8 cellular contexts compared by ENCODE assay signal in genomic region chr2:113240150-113240914, GRCh38. TPM values are rescaled to one million over a fixed set of nuclear protein-coding genes. Genes with fewer than 3 reads are reported as not detected.
DNase-seq lines count a peak whose midpoint lies in the region; ATAC-seq and TF ChIP-seq lines count a peak whose summit lies in the region.

No MANE protein-coding gene starts in this region.

- peak overlapping the region in 4 of 11 experiments; percentile 8 to 76 (median 62); a peak in 7 of 22 replicates for H3K27ac ChIP-seq in BLaER1 treated with 17β-estradiol and CSF1 and Interleukin-3, amounts not matched to agents 10 nM and 100 nM
- H3K27ac ChIP-seq in adrenal gland = peak overlapping the region; percentile 88 to 97 (median 92)
- peak overlapping the region; percentile 64 for H3K27ac ChIP-seq in left ventricle myocardium inferior (replicated peaks)

- intact Hi-C loops in adrenal gland (cut with DNase I) (no loop called here), left ventricle myocardium inferior (cut with micrococcal nuclease) (no loop called here)

- ATAC-seq in HG03139 (IDR thresholded peaks at IDR 0.05; ENCODE audit: unreplicated experiment) = no peak
- no peak for ATAC-seq in GM19397 (IDR thresholded peaks at IDR 0.05; ENCODE audit: unreplicated experiment)
- no peak for ATAC-seq in GM18502 (IDR thresholded peaks at IDR 0.05; ENCODE audit: poor library complexity, unreplicated experiment)

- H3K4me3 ChIP-seq in BLaER1 treated with 17β-estradiol and CSF1 and Interleukin-3, amounts not matched to agents 10 nM and 100 nM = peak overlapping the region in 3 of 10 experiments; percentile 12 to 39 (median 13); a peak in 3 of 20 replicates
- peak overlapping the region in 1 of 4 donors; percentile 23 for H3K4me3 ChIP-seq in adrenal gland
- H3K4me3 ChIP-seq in left ventricle myocardium inferior = peak overlapping the region; percentile 29

- H3K9ac ChIP-seq in BLaER1 treated with 17β-estradiol and CSF1 and Interleukin-3, amounts not matched to agents 10 nM and 100 nM = peak overlapping the region in 3 of 11 experiments; percentile 43 to 72 (median 62); a peak in 5 of 22 replicates

- H3K4me2 ChIP-seq in BLaER1 treated with 17β-estradiol and CSF1 and Interleukin-3, amounts not matched to agents 10 nM and 100 nM = peak overlapping the region in 6 of 11 experiments; percentile 14 to 98 (median 75); a peak in 13 of 22 replicates

- no peaks in the 10 kb centered on the region for H3K27me3 ChIP-seq in BLaER1 treated with 17β-estradiol and CSF1 and Interleukin-3, amounts not matched to agents 10 nM and 100 nM
- no peaks in the 10 kb centered on the region for H3K27me3 ChIP-seq in adrenal gland
- no peaks in the 10 kb centered on the region for H3K27me3 ChIP-seq in left ventricle myocardium inferior (ENCODE audit: low read depth)

- TF ChIP-seq CTCF in adrenal gland (IDR thresholded peaks at IDR 0.05) (peak in 4 of 6 experiments; percentile 6 to 37 (median 19)), left ventricle myocardium inferior (IDR thresholded peaks at IDR 0.05; ENCODE audit: borderline replicate concordance) (no peak)

- peaks cover 0 to 60% (median 30%) of the 10 kb centered on the region in 11 experiments; a peak in 18 of 22 replicates for H4K20me1 ChIP-seq in BLaER1 treated with 17β-estradiol and CSF1 and Interleukin-3, amounts not matched to agents 10 nM and 100 nM

- 10 to 22% (median 14%) methylated on average over 6 to 15 of the region's 15 CpGs for WGBS in adrenal gland, 4 donors

- H3K9me3 ChIP-seq in BLaER1 treated with 17β-estradiol and CSF1 and Interleukin-3, amounts not matched to agents 10 nM and 100 nM (replicated peaks in 1 of 11) = peaks cover 0 to 16% (median 0%) of the 10 kb centered on the region in 11 experiments; a peak in 7 of 22 replicates
- H3K9me3 ChIP-seq in adrenal gland (replicated peaks in 1 of 3) (no peaks in the 10 kb centered on the region), left ventricle myocardium inferior (replicated peaks) (no peaks in the 10 kb centered on the region)

- peaks cover 11 to 62% (median 37%) of the 10 kb centered on the region in 11 experiments; a peak in 19 of 22 replicates for H3K36me3 ChIP-seq in BLaER1 treated with 17β-estradiol and CSF1 and Interleukin-3, amounts not matched to agents 10 nM and 100 nM
- H3K36me3 ChIP-seq in adrenal gland (replicated peaks in 1 of 2) (no peaks in the 10 kb centered on the region), left ventricle myocardium inferior (no peaks in the 10 kb centered on the region)

- H3K4me1 ChIP-seq in BLaER1 treated with 17β-estradiol and CSF1 and Interleukin-3, amounts not matched to agents 10 nM and 100 nM = peaks cover 10 to 91% (median 39%) of the 10 kb centered on the region in 10 experiments; a peak in 19 of 20 replicates
- peaks cover 25 to 30% of the 10 kb centered on the region in 2 donors for H3K4me1 ChIP-seq in adrenal gland (replicated peaks in 1 of 2)
- H3K4me1 ChIP-seq in left ventricle myocardium inferior = peaks cover 35% of the 10 kb centered on the region

- DNase-seq in LoVo (ENCODE audit: low spot score) = peak; percentile 47
- peak; percentile 94 to 99 (median 97) for DNase-seq in adrenal gland
- peak; percentile 90 for DNase-seq in left ventricle myocardium inferior
- DNase-seq in smooth muscle cell of the brain vasculature (ENCODE audit: low read depth, low spot score) = peak; percentile 95

- TF ChIP-seq POLR2A in adrenal gland (IDR thresholded peaks at IDR 0.05) = peak; percentile 28 to 70

RNA-seq across cellular contexts. Expression of gene PAX8, which starts 38.4 kb away (rescaled TPM):
- total RNA-seq in adrenal gland = 10 to 100 TPM in 6 of 8 donors, 1 to 10 TPM in 2; 5.1 to 72.3 (median 14.5) TPM
- 10 to 100 TPM in 1 of 3 donors, 1 to 10 TPM in 2; 5.6 to 13.3 (median 6.7) TPM for polyA plus RNA-seq in adrenal gland
- 0.44 TPM for total RNA-seq in left ventricle myocardium inferior

Comparison
In these comparisons a context has a peak if more than half of its experiments do, and no peak if none do; other contexts are left out.
1. DNase-seq: peak in every context shown above with its lines; median percentile 97 in adrenal gland; 95 in smooth muscle cell of the brain vasculature; 90 in left ventricle myocardium inferior; 47 in LoVo.